In the genomic region with DNA sequence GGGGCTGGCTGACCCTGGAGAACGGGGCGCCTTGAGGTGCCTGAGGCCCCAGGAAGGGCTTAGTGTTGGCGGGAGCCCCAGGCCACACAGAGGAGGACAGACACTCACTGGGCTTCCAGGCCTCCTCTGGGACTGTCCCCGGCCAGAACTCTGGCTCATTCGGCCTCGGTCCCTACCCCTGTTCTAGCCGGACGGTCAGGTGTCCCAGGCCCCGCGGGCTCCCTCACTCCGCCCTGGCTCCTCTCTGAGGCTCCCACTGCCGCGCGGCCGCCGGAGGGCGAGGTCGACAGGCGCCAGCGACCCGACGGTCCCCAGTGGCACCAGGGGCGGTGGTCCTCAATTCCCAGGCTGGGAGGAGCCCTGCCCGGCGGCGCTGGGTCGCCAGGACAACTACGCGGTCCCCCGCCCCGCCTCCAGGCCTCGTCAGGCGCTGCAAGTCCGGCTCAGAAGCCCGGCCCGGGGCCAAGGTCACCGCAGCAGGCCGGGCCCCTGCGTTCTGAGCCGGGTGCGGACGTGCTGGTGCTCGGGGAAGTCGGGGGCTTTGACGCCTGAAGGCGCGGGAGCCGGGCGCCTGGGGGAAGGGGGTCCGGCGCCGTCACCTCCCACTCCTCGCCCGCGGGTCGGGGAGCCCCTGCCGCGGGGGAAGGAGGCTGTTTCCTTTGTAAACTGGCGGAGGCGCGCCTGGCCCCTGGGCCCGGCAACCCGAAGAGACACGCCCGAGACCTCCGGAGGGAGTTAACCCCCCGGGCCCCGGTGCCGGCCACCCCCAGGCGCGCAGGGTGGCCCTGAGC, we compare ENCODE assay signal across 8 cellular contexts. TPM values are rescaled to one million over a fixed set of nuclear protein-coding genes. Genes with fewer than 3 reads are reported as not detected.
DNase-seq lines count a peak whose midpoint lies in the region; ATAC-seq and TF ChIP-seq lines count a peak whose summit lies in the region.

No MANE protein-coding gene starts in this region.

- peak; percentile 2 for ATAC-seq in HG02981 (IDR thresholded peaks at IDR 0.05; ENCODE audit: unreplicated experiment)

- intact Hi-C loops in Caco-2 (cut with micrococcal nuclease; ENCODE audit: unreplicated experiment), result loop anchor here (2.0 kb wide), 1 partner anchor 57 kb away; no protein-coding TSS in a partner anchor
- intact Hi-C loops in ascending aorta (cut with DNase I), result loop anchor here (2.0 to 5.0 kb wide), 4 partner anchors 57 to 239 kb away; a partner anchor contains a TSS

- peak overlapping the region; percentile 98 for H3K4me2 ChIP-seq in smooth muscle cell

- in situ Hi-C loops in G401 (cut with HindIII; ENCODE audit: low sequenced_read_pairs), result no loop called here

- peak overlapping the region; percentile 91 to 95 for H3K27ac ChIP-seq in ascending aorta
- H3K27ac ChIP-seq in smooth muscle cell (ENCODE audit: low read depth), result peak overlapping the region; percentile 71

- no peak overlapping the region for H3K27ac Mint-ChIP-seq in Caco-2 (ENCODE audit: unreplicated experiment)

- DNase-seq in Caco-2, result peak; percentile 71 to 80
- DNase-seq in ascending aorta (ENCODE audit: low spot score in 2 of 2), result peak in 1 of 2 donors; percentile 84
- no peak for DNase-seq in smooth muscle cell (lab: John Stamatoyannopoulos, UW; ENCODE audit: unreplicated experiment)
- no peak for DNase-seq in RPMI8226
- DNase-seq in G401 (ENCODE audit: low spot score), result no peak
- DNase-seq in NCI-H1417 treated with DMSO at 0.1 percent for 48 hours (lab: John Stamatoyannopoulos, UW), result no peak

- H3K4me1 ChIP-seq in Caco-2 (peaks cover 20% of the 10 kb centered on the region), ascending aorta (peaks cover 3 to 26% of the 10 kb centered on the region in 2 donors), smooth muscle cell (ENCODE audit: low read depth) (peaks cover 14% of the 10 kb centered on the region)

- 14% methylated on average over 49 of the region's 71 CpGs for WGBS in smooth muscle cell (ENCODE audit: low lambda C conversion rate)

- no peaks in the 10 kb centered on the region for H3K27me3 ChIP-seq in Caco-2 (replicated peaks; ENCODE audit: control insufficient read depth, insufficient read depth, low read length)
- no peaks in the 10 kb centered on the region for H3K27me3 ChIP-seq in ascending aorta
- H3K27me3 ChIP-seq in smooth muscle cell (ENCODE audit: low read depth), result no peaks in the 10 kb centered on the region

- POLR2A ChIA-PET in Caco-2 (lab: Charles Lee), result no interaction called here

- peaks cover 28% of the 10 kb centered on the region for H4K20me1 ChIP-seq in smooth muscle cell (ENCODE audit: low read depth)

- no peaks in the 10 kb centered on the region for H3K9me3 ChIP-seq in Caco-2
- no peaks in the 10 kb centered on the region for H3K9me3 ChIP-seq in ascending aorta
- no peaks in the 10 kb centered on the region for H3K9me3 ChIP-seq in iPS-18c (ENCODE audit: control insufficient read depth, insufficient read depth, low read length)
- no peaks in the 10 kb centered on the region for H3K9me3 ChIP-seq in smooth muscle cell (replicated peaks; ENCODE audit: low read depth)

- H3K36me3 ChIP-seq in Caco-2 (ENCODE audit: control insufficient read depth, insufficient read depth, low read length) (0 out of 2 replicates have a peak, but pooled peaks cover 4% of the 10 kb centered on the region), ascending aorta (no peaks in the 10 kb centered on the region), smooth muscle cell (ENCODE audit: low read depth) (no peaks in the 10 kb centered on the region)

- H3K4me1 Mint-ChIP-seq in Caco-2 (ENCODE audit: low read depth, unreplicated experiment), result no peaks in the 10 kb centered on the region

- CTCF ChIA-PET in Caco-2 (lab: Charles Lee), result no interaction called here

- H3K27me3 Mint-ChIP-seq in Caco-2 (ENCODE audit: insufficient read depth, unreplicated experiment), result no peaks in the 10 kb centered on the region

- peaks cover 8% of the 10 kb centered on the region for H3F3A ChIP-seq in smooth muscle cell (ENCODE audit: low read depth)

- TF ChIP-seq CTCF in Caco-2 (IDR thresholded peaks at IDR 0.05; ENCODE audit: insufficient read depth in 1 of 2, low read depth in 1 of 2, low read length in 1 of 2, severe bottlenecking in 1 of 2, unreplicated experiment in 1 of 2), result no peak
- TF ChIP-seq CTCF in ascending aorta (IDR thresholded peaks at IDR 0.05), result no peak
- TF ChIP-seq CTCF in smooth muscle cell (IDR thresholded peaks at IDR 0.05; ENCODE audit: borderline replicate concordance, insufficient read depth, poor library complexity, severe bottlenecking), result no peak

- H3K9ac ChIP-seq in smooth muscle cell (ENCODE audit: low read depth), result peak overlapping the region; percentile 73

- peaks cover 14% of the 10 kb centered on the region for H3K9me3 Mint-ChIP-seq in Caco-2 (ENCODE audit: unreplicated experiment)

- H2AFZ ChIP-seq in smooth muscle cell (ENCODE audit: low read depth), result no peak overlapping the region

- peaks cover 6% of the 10 kb centered on the region for H3K36me3 Mint-ChIP-seq in Caco-2 (ENCODE audit: insufficient read depth, unreplicated experiment)

- BruUV-seq in Caco-2 (replicated peaks; lab: Mats Ljungman, UMichigan), result TSS peak; percentile 23

- H3K79me2 ChIP-seq in smooth muscle cell (ENCODE audit: low read depth), result peaks cover 33% of the 10 kb centered on the region

- H3K4me3 Mint-ChIP-seq in Caco-2 (ENCODE audit: unreplicated experiment), result peak overlapping the region; percentile 56

- H3K4me3 ChIP-seq in Caco-2 (ENCODE audit: low read depth, low read length), result peak overlapping the region; percentile 59
- H3K4me3 ChIP-seq in ascending aorta, result peak overlapping the region; percentile 74 to 90
- peak overlapping the region; percentile 43; the same call in 1 of the 2 replicates for H3K4me3 ChIP-seq in iPS-18c (ENCODE audit: insufficient read depth, low read depth, low read length)
- H3K4me3 ChIP-seq in smooth muscle cell, result peak overlapping the region; percentile 60

RNA-seq across cellular contexts. Expression of a gene that starts 1.1 kb away (rescaled TPM):
- total RNA-seq in Caco-2 (2022) (17.8 and 19.3 TPM in 2 replicates), ascending aorta (24.4 TPM), smooth muscle cell (6.9 and 13.2 TPM in 2 replicates)
- polyA plus RNA-seq in smooth muscle cell, result 8.3 and 9.3 TPM in 2 replicates
- 24.5 and 27.6 TPM in 2 replicates for total RNA-seq in G401 (2014; rRNA removed; shearing (Covaris generic))

Comparison
In these comparisons a context has a peak if more than half of its experiments do, and no peak if none do; other contexts are left out.
1. DNase-seq: peak in Caco-2 (2 of 2); none in smooth muscle cell (single experiment), RPMI8226 (single experiment), G401 (single experiment) and NCI-H1417 treated with DMSO at 0.1 percent for 48 hours (single experiment).
2. Peak in every context shown above with its lines, with median percentiles within 50 percentile points of each other: H3K4me3 ChIP-seq.